Comparison of ENCODE assay signal across 7 cellular contexts in the genomic region with DNA sequence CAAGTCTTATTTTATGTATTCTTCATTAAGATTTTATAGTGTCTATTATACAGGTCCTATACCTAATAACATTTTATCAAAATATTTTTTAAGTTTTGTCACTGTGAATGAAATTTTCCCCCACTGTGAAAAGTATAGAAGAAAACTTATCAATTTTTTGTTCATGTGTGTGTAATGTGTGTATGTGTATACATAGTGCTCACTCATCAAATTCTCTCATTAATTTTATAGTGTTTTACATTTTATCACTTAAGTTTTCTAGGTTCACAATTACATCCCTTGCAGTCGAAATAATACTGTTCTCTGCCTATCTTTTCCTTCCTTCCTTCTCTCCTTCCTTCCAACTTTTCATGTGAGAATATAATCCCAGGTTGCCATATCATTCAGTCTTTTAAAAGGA.
"Had no signal": no experiment of that assay in that cellular context is flagged by ENCODE, and none has a peak within 500 bp of the region (broad histone marks: within the 10 kb centered on the region; RNA-seq: fewer than 3 reads in every experiment).

No MANE protein-coding gene starts in this region.

- H3K4me1 Mint-ChIP-seq: GM23338, H9, IgD-negative memory B cell had no signal

- H3K4me2 ChIP-seq: GM23338 had no signal

- H3K9me3 Mint-ChIP-seq: GM23338, H9, IgD-negative memory B cell had no signal

- FAIRE-seq: H1, H54, HTR-8/SVneo had no signal

- H3K27me3 Mint-ChIP-seq: IgD-negative memory B cell had no signal

- DNase-seq: H9, HCEC 1CT had no signal

- H3K27ac Mint-ChIP-seq: GM23338, H9, IgD-negative memory B cell had no signal

- ATAC-seq: GM23338 had no signal

- H3K4me3 Mint-ChIP-seq: GM23338, H9, IgD-negative memory B cell had no signal

- H2AFZ ChIP-seq: GM23338 had no signal

- H3K4me3 ChIP-seq: GM23338 had no signal
